Comparison of ENCODE assay signal across 19 cellular contexts in the genomic region with DNA sequence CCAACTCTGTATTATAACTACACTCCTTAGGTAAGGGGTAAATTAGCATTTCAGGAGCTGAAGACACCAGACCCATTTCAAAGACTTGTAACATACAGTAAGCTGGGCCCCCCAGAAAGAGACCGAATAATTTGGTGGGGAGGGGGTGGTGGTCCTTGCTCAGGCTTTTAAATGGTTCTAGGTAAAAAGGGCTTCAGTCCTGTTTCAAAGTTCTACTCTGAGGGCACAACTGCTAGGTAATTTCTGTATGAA.
"Had no signal": no experiment of that assay in that cellular context is flagged by ENCODE, and none has a peak within 500 bp of the region (broad histone marks: within the 10 kb centered on the region; RNA-seq: fewer than 3 reads in every experiment).

No MANE protein-coding gene starts in this region.

- H3K4me3 ChIP-seq: left lung, suprapubic skin, transverse colon, vagina had no signal

- H3K9me3 Mint-ChIP-seq: activated naive CD8-positive, alpha-beta T cell treated with anti-CD3 and anti-CD28 coated beads, Interleukin-2, amount 10 ng/mL, durations not matched to agents 7 days and 5 days; brain; neural crest cell had no signal

- H3K27ac ChIP-seq: left lung, suprapubic skin, vagina had no signal

- H3K36me3 Mint-ChIP-seq: brain had no signal

- DNase-seq: activated CD4-positive, alpha-beta T cell treated with anti-CD3 and anti-CD28 coated beads, Interleukin-2, amount 10 ng/mL, durations not matched to agents 24 days and 14 days; activated CD4-positive, CD25-positive, alpha-beta regulatory T cell; activated CD8-positive, alpha-beta memory T cell treated with anti-CD3 and anti-CD28 coated beads, Interleukin-2, amount 50 U/mL, for 4 hours; activated CD8-positive, alpha-beta T cell treated with anti-CD3 and anti-CD28 coated beads, Interleukin-2, amount 10 ng/mL, durations not matched to agents 7 days and 5 days; activated gamma-delta T cell treated with Interleukin-2 at 50 U/mL for 16 hours; activated naive CD8-positive, alpha-beta T cell treated with anti-CD3 and anti-CD28 coated beads, Interleukin-2, amount 10 ng/mL, durations not matched to agents 7 days and 5 days; anterior cingulate cortex; caudate nucleus; head of caudate nucleus; kidney; left lung; midbrain; transverse colon had no signal

- H3K9me3 ChIP-seq: left lung, suprapubic skin, transverse colon, vagina had no signal

- H3K36me3 ChIP-seq: left lung, suprapubic skin, transverse colon, vagina had no signal

- H3K27me3 Mint-ChIP-seq: activated CD4-positive, alpha-beta T cell treated with anti-CD3 and anti-CD28 coated beads, Interleukin-2, amount 10 ng/mL, durations not matched to agents 24 days and 14 days; activated naive CD8-positive, alpha-beta T cell treated with anti-CD3 and anti-CD28 coated beads, Interleukin-2, amount 10 ng/mL, durations not matched to agents 7 days and 5 days; brain; progenitor cell of endocrine pancreas; stimulated activated naive CD8-positive, alpha-beta T cell treated with anti-CD3 and anti-CD28 coated beads, Interleukin-15, Interleukin-2, amounts not matched to agents 100 ng/mL and 50 ng/mL, for 24 hours had no signal

- H3K4me1 ChIP-seq: left lung, suprapubic skin had no signal

- H3K4me3 Mint-ChIP-seq: activated CD4-positive, alpha-beta T cell treated with anti-CD3 and anti-CD28 coated beads, Interleukin-2, amount 10 ng/mL, durations not matched to agents 24 days and 14 days; activated CD8-positive, alpha-beta T cell treated with anti-CD3 and anti-CD28 coated beads, Interleukin-2, amount 10 ng/mL, durations not matched to agents 7 days and 5 days; activated naive CD8-positive, alpha-beta T cell treated with anti-CD3 and anti-CD28 coated beads, Interleukin-2, amount 10 ng/mL, durations not matched to agents 7 days and 5 days; brain; neural crest cell; stimulated activated naive CD8-positive, alpha-beta T cell treated with anti-CD3 and anti-CD28 coated beads, Interleukin-15, Interleukin-2, amounts not matched to agents 100 ng/mL and 50 ng/mL, for 24 hours had no signal

- H3K27ac Mint-ChIP-seq: activated CD4-positive, alpha-beta T cell treated with anti-CD3 and anti-CD28 coated beads, Interleukin-2, amount 10 ng/mL, durations not matched to agents 24 days and 14 days; progenitor cell of endocrine pancreas had no signal

- H3K27me3 ChIP-seq: left lung, suprapubic skin, transverse colon, vagina had no signal

- ATAC-seq: activated CD8-positive, alpha-beta T cell treated with anti-CD3 and anti-CD28 coated beads, Interleukin-2, amount 10 ng/mL, durations not matched to agents 7 days and 5 days; left lung had no signal
